ENCODE assay signal across 13 cellular contexts in the genomic region with DNA sequence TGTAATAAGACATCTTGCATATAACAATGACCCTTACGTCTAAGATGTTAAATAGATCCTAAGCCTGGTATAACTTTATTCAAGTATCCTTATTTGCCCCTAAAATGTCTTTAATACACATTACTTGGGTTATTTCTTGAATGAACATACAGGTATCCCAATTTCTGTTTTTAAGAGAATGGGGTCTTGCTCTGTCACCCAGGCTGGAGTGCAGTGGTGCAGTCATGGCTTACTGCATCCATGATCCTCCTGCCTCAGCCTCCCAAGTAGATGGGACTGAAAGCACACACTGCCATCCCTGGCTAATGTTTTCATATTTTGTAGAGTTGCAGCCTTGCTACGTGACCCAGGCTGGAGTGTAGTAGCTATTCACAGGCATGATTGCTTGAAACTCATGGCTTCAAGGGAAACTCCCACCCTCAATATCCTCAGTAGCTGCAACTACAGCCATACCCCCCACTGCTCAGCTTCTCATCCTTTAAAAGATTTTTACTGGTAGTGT. TPM values are rescaled to one million over a fixed set of nuclear protein-coding genes. Genes with fewer than 3 reads are reported as not detected.
DNase-seq lines count a peak whose midpoint lies in the region; ATAC-seq and TF ChIP-seq lines count a peak whose summit lies in the region.
"Had no signal": no experiment of that assay in that cellular context is flagged by ENCODE, and none has a peak within 500 bp of the region (broad histone marks: within the 10 kb centered on the region; RNA-seq: fewer than 3 reads in every experiment).

No MANE protein-coding gene starts in this region.

- no peak for DNase-seq in activated CD8-positive, alpha-beta memory T cell treated with anti-CD3 and anti-CD28 coated beads, Interleukin-2, amount 10 ng/mL, durations not matched to agents 7 days and 5 days
- no peak for DNase-seq in activated CD8-positive, alpha-beta memory T cell treated with anti-CD3 and anti-CD28 coated beads, Interleukin-2, amount 50 U/mL, for 4 hours
- DNase-seq in NB4 (ENCODE audit: low read depth) (no peak), colonic mucosa (no peak), prostate gland (ENCODE audit: low spot score) (no peak), NCI-H510A (lab: John Stamatoyannopoulos, UW) (no peak)
- DNase-seq: hypothalamus, NCI-H1092 treated with DMSO at 0.1 percent for 48 hours, right cardiac atrium, T-cell, upper lobe of right lung had no signal

- H3K4me1 ChIP-seq in colonic mucosa, result peaks cover 8% of the 10 kb centered on the region
- H3K4me1 ChIP-seq in prostate gland (replicated peaks), result peaks cover under 1% of the 10 kb centered on the region
- H3K4me1 ChIP-seq: upper lobe of right lung had no signal

- H3K4me3 Mint-ChIP-seq in activated CD8-positive, alpha-beta memory T cell treated with anti-CD3 and anti-CD28 coated beads, Interleukin-2, amount 10 ng/mL, durations not matched to agents 7 days and 5 days, result no peak overlapping the region
- H3K4me3 Mint-ChIP-seq in stimulated activated memory B cell treated with anti-CD40 and anti-IgM and Interleukin-4, amounts not matched to agents 10 μg/mL and 1 μg/mL and 100 μg/mL, for 72 hours, result no peak overlapping the region
- H3K4me3 Mint-ChIP-seq: T-cell had no signal

- peaks cover 56% of the 10 kb centered on the region for H3K4me1 Mint-ChIP-seq in activated CD8-positive, alpha-beta memory T cell treated with anti-CD3 and anti-CD28 coated beads, Interleukin-2, amount 10 ng/mL, durations not matched to agents 7 days and 5 days
- H3K4me1 Mint-ChIP-seq in stimulated activated memory B cell treated with anti-CD40 and anti-IgM and Interleukin-4, amounts not matched to agents 10 μg/mL and 1 μg/mL and 100 μg/mL, for 72 hours, result peaks cover 60% of the 10 kb centered on the region

- intact Hi-C loops in colonic mucosa (cut with DNase I), result no loop called here
- intact Hi-C loops in prostate gland (cut with DNase I), result no loop called here

- peak overlapping the region; percentile 63 for H3K27ac Mint-ChIP-seq in activated CD8-positive, alpha-beta memory T cell treated with anti-CD3 and anti-CD28 coated beads, Interleukin-2, amount 10 ng/mL, durations not matched to agents 7 days and 5 days
- no peak overlapping the region for H3K27ac Mint-ChIP-seq in stimulated activated memory B cell treated with anti-CD40 and anti-IgM and Interleukin-4, amounts not matched to agents 10 μg/mL and 1 μg/mL and 100 μg/mL, for 72 hours
- H3K27ac Mint-ChIP-seq: T-cell had no signal

- 81% methylated on average over 2 of the region's 2 CpGs for WGBS in prostate gland

- CTCF ChIA-PET in activated CD8-positive, alpha-beta memory T cell treated with anti-CD3 and anti-CD28 coated beads, Interleukin-2, amount 10 ng/mL, durations not matched to agents 7 days and 5 days (lab: Charles Lee), result interaction anchor here (0.7 to 1.0 kb wide), 2 partner anchors 32 to 196 kb away, joined by 3 read pairs; no protein-coding TSS in a partner anchor

- H3K36me3 Mint-ChIP-seq in activated CD8-positive, alpha-beta memory T cell treated with anti-CD3 and anti-CD28 coated beads, Interleukin-2, amount 10 ng/mL, durations not matched to agents 7 days and 5 days, result peaks cover 88% of the 10 kb centered on the region
- peaks cover 99% of the 10 kb centered on the region for H3K36me3 Mint-ChIP-seq in stimulated activated memory B cell treated with anti-CD40 and anti-IgM and Interleukin-4, amounts not matched to agents 10 μg/mL and 1 μg/mL and 100 μg/mL, for 72 hours

- TF ChIP-seq CTCF in NB4 (IDR thresholded peaks at IDR 0.05; ENCODE audit: low read depth, low read length) (no peak), colonic mucosa (IDR thresholded peaks at IDR 0.05) (no peak), prostate gland (IDR thresholded peaks at IDR 0.05) (no peak)

- H3K9me3 Mint-ChIP-seq in activated CD8-positive, alpha-beta memory T cell treated with anti-CD3 and anti-CD28 coated beads, Interleukin-2, amount 10 ng/mL, durations not matched to agents 7 days and 5 days (ENCODE audit: low read depth), result peaks cover 14% of the 10 kb centered on the region
- H3K9me3 Mint-ChIP-seq in stimulated activated memory B cell treated with anti-CD40 and anti-IgM and Interleukin-4, amounts not matched to agents 10 μg/mL and 1 μg/mL and 100 μg/mL, for 72 hours, result peaks cover 26% of the 10 kb centered on the region

- H3K36me3 ChIP-seq in colonic mucosa, result peaks cover 45% of the 10 kb centered on the region
- peaks cover 5 to 29% of the 10 kb centered on the region in 2 donors for H3K36me3 ChIP-seq in prostate gland

- H3K9ac ChIP-seq in colonic mucosa (ENCODE audit: low read depth in 2 of 2, low read length in 2 of 2), result no peak overlapping the region

- H3K27me3 ChIP-seq in colonic mucosa, result no peaks in the 10 kb centered on the region
- no peaks in the 10 kb centered on the region for H3K27me3 ChIP-seq in prostate gland (replicated peaks; ENCODE audit: insufficient read depth)
- H3K27me3 ChIP-seq: upper lobe of right lung had no signal

- no peak for ATAC-seq in activated CD8-positive, alpha-beta memory T cell treated with anti-CD3 and anti-CD28 coated beads, Interleukin-2, amount 10 ng/mL, durations not matched to agents 7 days and 5 days
- no peak for ATAC-seq in stimulated activated memory B cell treated with anti-CD40 and anti-IgM and Interleukin-4, amounts not matched to agents 10 μg/mL and 1 μg/mL and 100 μg/mL, for 72 hours
- no peak for ATAC-seq in GM21423 (IDR thresholded peaks at IDR 0.05; ENCODE audit: unreplicated experiment)
- ATAC-seq: right cardiac atrium, T-cell had no signal

- no peaks in the 10 kb centered on the region for H3K27me3 Mint-ChIP-seq in activated CD8-positive, alpha-beta memory T cell treated with anti-CD3 and anti-CD28 coated beads, Interleukin-2, amount 10 ng/mL, durations not matched to agents 7 days and 5 days
- no peaks in the 10 kb centered on the region for H3K27me3 Mint-ChIP-seq in stimulated activated memory B cell treated with anti-CD40 and anti-IgM and Interleukin-4, amounts not matched to agents 10 μg/mL and 1 μg/mL and 100 μg/mL, for 72 hours
- H3K27me3 Mint-ChIP-seq: T-cell had no signal

- H3K9me3 ChIP-seq in colonic mucosa, result no peaks in the 10 kb centered on the region
- H3K9me3 ChIP-seq in prostate gland, result no peaks in the 10 kb centered on the region

- peak; percentile 29 for TF ChIP-seq POLR2A in NB4 (IDR thresholded peaks at IDR 0.05; ENCODE audit: extremely low read depth, insufficient read length)
- no peak for TF ChIP-seq POLR2A in prostate gland (IDR thresholded peaks at IDR 0.05)

- no peak overlapping the region for H3K4me3 ChIP-seq in NB4 (ENCODE audit: low read depth, low read length)
- no peak overlapping the region for H3K4me3 ChIP-seq in colonic mucosa
- peak overlapping the region in 1 of 2 donors; percentile 4 for H3K4me3 ChIP-seq in prostate gland
- H3K4me3 ChIP-seq: upper lobe of right lung had no signal

- H3K27ac ChIP-seq in colonic mucosa (peak overlapping the region; percentile 36), prostate gland (peak overlapping the region; percentile 55 to 70)
- H3K27ac ChIP-seq: upper lobe of right lung had no signal

RNA-seq across cellular contexts. Expression of a gene that starts 10.4 kb away (rescaled TPM):
- total RNA-seq in activated CD8-positive, alpha-beta memory T cell treated with anti-CD3 and anti-CD28 coated beads, Interleukin-2, amount 10 ng/mL, durations not matched to agents 7 days and 5 days, result 10 to 100 TPM; 69.2 to 88.6 TPM
- total RNA-seq in colonic mucosa (10 to 100 TPM; 22.7 to 26.7 TPM), prostate gland (10 to 100 TPM; 25.6 to 32.7 TPM)
